7 cellular contexts compared by ENCODE assay signal in genomic region chrX:2690856-2691542, GRCh38. TPM values are rescaled to one million over a fixed set of nuclear protein-coding genes. Genes with fewer than 3 reads are reported as not detected.
DNase-seq lines count a peak whose midpoint lies in the region; ATAC-seq and TF ChIP-seq lines count a peak whose summit lies in the region.

TSS of gene CD99 (plus strand) at chrX:2691295. CDS start at chrX:2691361, 66 bp downstream.

- CTCF ChIA-PET in activated B cell treated with CpG ODN at 0.5 μM for 24 hours (lab: Charles Lee), result no interaction called here

- DNase-seq in activated B cell treated with CpG ODN at 0.5 μM for 24 hours, result peak; percentile 92
- peak; percentile 70 for DNase-seq in dedifferentiated amniotic fluid mesenchymal stem cell (ENCODE audit: extremely low spot score)
- peak; percentile 94 for DNase-seq in lower lobe of right lung
- DNase-seq in stimulated activated CD8-positive, alpha-beta memory T cell treated with anti-CD3 and anti-CD28 coated beads, Interleukin-12 subunit alpha, Interleukin-12 subunit beta, amount 100 ng/mL, for 1 hour (ENCODE audit: low read depth), result peak; percentile 87
- no peak for DNase-seq in NCI-H524 (lab: John Stamatoyannopoulos, UW)

- H3K4me3 ChIP-seq in lower lobe of right lung, result peak within 1 kb of the TSS; percentile 96

- peaks cover 37% of the 10 kb centered on the region for H3K4me1 ChIP-seq in lower lobe of right lung

- peak within 1 kb of the TSS; percentile 90 for H3K27ac ChIP-seq in lower lobe of right lung

- H3K9me3 Mint-ChIP-seq in activated B cell treated with CpG ODN at 0.5 μM for 24 hours, result no peaks in the 10 kb centered on the region

- H3K36me3 Mint-ChIP-seq in activated B cell treated with CpG ODN at 0.5 μM for 24 hours (ENCODE audit: low read depth), result peaks cover 10% of the 10 kb centered on the region

- no peaks in the 10 kb centered on the region for H3K27me3 Mint-ChIP-seq in activated B cell treated with CpG ODN at 0.5 μM for 24 hours

- intact Hi-C loops in activated B cell treated with CpG ODN at 0.5 μM for 24 hours (cut with micrococcal nuclease), result loop anchor here (1.0 to 5.0 kb wide), 8 partner anchors 16 to 1299 kb away; partner anchors contain the start of genes DHRSX, PRKX, SLC25A6 and ZBED1
- intact Hi-C loops in lower lobe of right lung (cut with DNase I), result no loop called here

- TF ChIP-seq CTCF in activated B cell treated with CpG ODN at 0.5 μM for 24 hours (IDR thresholded peaks at IDR 0.05), result no peak
- no peak for TF ChIP-seq CTCF in lower lobe of right lung (IDR thresholded peaks at IDR 0.05)

- H3K9me3 ChIP-seq in lower lobe of right lung, result no peaks in the 10 kb centered on the region

- H3K36me3 ChIP-seq in lower lobe of right lung, result no peaks in the 10 kb centered on the region

- H3K4me1 Mint-ChIP-seq in activated B cell treated with CpG ODN at 0.5 μM for 24 hours, result peaks cover 43% of the 10 kb centered on the region

- ATAC-seq in GM19035 (IDR thresholded peaks at IDR 0.05; ENCODE audit: unreplicated experiment), result peak; percentile 89
- ATAC-seq in HG03175 (IDR thresholded peaks at IDR 0.05; ENCODE audit: unreplicated experiment), result peak; percentile 89
- ATAC-seq in activated B cell treated with CpG ODN at 0.5 μM for 24 hours (ENCODE audit: low read depth), result peak; percentile 92
- peak; percentile 97 to 98 for ATAC-seq in lower lobe of right lung

- POLR2A ChIA-PET in activated B cell treated with CpG ODN at 0.5 μM for 24 hours (lab: Charles Lee), result no interaction called here

- H3K27me3 ChIP-seq in lower lobe of right lung (ENCODE audit: low read depth), result no peaks in the 10 kb centered on the region

- H3K27ac Mint-ChIP-seq in activated B cell treated with CpG ODN at 0.5 μM for 24 hours, result peak within 1 kb of the TSS; percentile 82

- peak within 1 kb of the TSS; percentile 89 for H3K4me3 Mint-ChIP-seq in activated B cell treated with CpG ODN at 0.5 μM for 24 hours

RNA-seq across cellular contexts. Expression of gene CD99, which starts in this region (rescaled TPM):
- total RNA-seq in activated B cell treated with CpG ODN at 0.5 μM for 24 hours, result 86.4 and 102 TPM in 2 replicates
- total RNA-seq in lower lobe of right lung, result 249 TPM

Comparison
In these comparisons a context has a peak if more than half of its experiments do, and no peak if none do; other contexts are left out.
1. DNase-seq: peak in activated B cell treated with CpG ODN at 0.5 μM for 24 hours (single experiment), dedifferentiated amniotic fluid mesenchymal stem cell (single experiment), lower lobe of right lung (single experiment) and stimulated activated CD8-positive, alpha-beta memory T cell treated with anti-CD3 and anti-CD28 coated beads, Interleukin-12 subunit alpha, Interleukin-12 subunit beta, amount 100 ng/mL, for 1 hour (single experiment); none in NCI-H524 (0 of 2).
2. Peak in every context shown above with its lines, with median percentiles within 50 percentile points of each other: ATAC-seq.